ENCODE assay signal across 6 cellular contexts in genomic region chr2:106293379-106293778, GRCh38.
"Had no signal": no experiment of that assay in that cellular context is flagged by ENCODE, and none has a peak within 500 bp of the region (broad histone marks: within the 10 kb centered on the region; RNA-seq: fewer than 3 reads in every experiment).

No MANE protein-coding gene starts in this region.

- H3K27ac ChIP-seq: GM23248 had no signal

- H3K9me3 ChIP-seq: HAP-1 had no signal

- H3K36me3 ChIP-seq: HAP-1 had no signal

- H3K4me3 ChIP-seq: GM23248, HAP-1 had no signal

- ATAC-seq: HCT116 had no signal

- H3K4me1 ChIP-seq: HAP-1 had no signal

- H3K9ac ChIP-seq: GM23248 had no signal

- DNase-seq: GM23248, GOT3, H7, HFFc6 had no signal
